Comparison of ENCODE assay signal across 18 cellular contexts in genomic region chrX:47578692-47579091, GRCh38.
"Had no signal": no experiment of that assay in that cellular context is flagged by ENCODE, and none has a peak within 500 bp of the region (broad histone marks: within the 10 kb centered on the region; RNA-seq: fewer than 3 reads in every experiment).

No MANE protein-coding gene starts in this region.

- ATAC-seq: naive thymus-derived CD8-positive, alpha-beta T cell; psoas muscle had no signal

- H3K4me1 Mint-ChIP-seq: brain had no signal

- H3K9me3 ChIP-seq: psoas muscle, sigmoid colon had no signal

- H3K4me3 ChIP-seq: lung, psoas muscle, sigmoid colon had no signal

- H3K27ac Mint-ChIP-seq: type B pancreatic cell had no signal

- H3K4me3 Mint-ChIP-seq: activated CD4-positive, alpha-beta T cell treated with anti-CD3 and anti-CD28 coated beads, Interleukin-2, amount 10 ng/mL, durations not matched to agents 7 days and 5 days; activated naive CD4-positive, alpha-beta T cell treated with anti-CD3 and anti-CD28 coated beads, Interleukin-2, amount 50 U/mL, for 24 hours; brain; central memory CD8-positive, alpha-beta T cell; naive thymus-derived CD8-positive, alpha-beta T cell; type B pancreatic cell had no signal

- H3K27me3 Mint-ChIP-seq: activated CD4-positive, alpha-beta T cell treated with anti-CD3 and anti-CD28 coated beads, Interleukin-2, amount 10 ng/mL, durations not matched to agents 7 days and 5 days; activated naive CD4-positive, alpha-beta T cell treated with anti-CD3 and anti-CD28 coated beads, Interleukin-2, amount 50 U/mL, for 24 hours; central memory CD8-positive, alpha-beta T cell; T-helper 17 cell had no signal

- H3K9me3 Mint-ChIP-seq: activated CD4-positive, alpha-beta T cell treated with anti-CD3 and anti-CD28 coated beads, Interleukin-2, amount 10 ng/mL, durations not matched to agents 7 days and 5 days; activated naive CD4-positive, alpha-beta T cell treated with anti-CD3 and anti-CD28 coated beads, Interleukin-2, amount 50 U/mL, for 24 hours; activated T-helper 2 cell treated with anti-CD3 and anti-CD28 coated beads, Interferon-gamma antibody, Interleukin-2, Interleukin-4, amounts not matched to agents 10 μg/mL and 5 μg/mL and 100 μg/mL, durations not matched to agents 14 hours and 24 hours and 36 hours; central memory CD8-positive, alpha-beta T cell; type B pancreatic cell had no signal

- H3K36me3 ChIP-seq: sigmoid colon had no signal

- DNase-seq: activated CD4-positive, alpha-beta T cell treated with anti-CD3 and anti-CD28 coated beads, Interleukin-2, amount 10 ng/mL, durations not matched to agents 7 days and 5 days; activated CD4-positive, CD25-positive, alpha-beta regulatory T cell; activated CD8-positive, alpha-beta memory T cell treated with anti-CD3 and anti-CD28 coated beads for 24 hours; cortex of kidney; effector memory CD4-positive, alpha-beta T cell; naive thymus-derived CD8-positive, alpha-beta T cell; nucleus accumbens; psoas muscle; sigmoid colon; stimulated activated CD4-positive, alpha-beta T cell treated with anti-CD3 and anti-CD28 coated beads, Interleukin-2, amount 100 ng/mL, for 24 hours; stimulated activated naive CD4-positive, alpha-beta T cell; T-helper 17 cell had no signal

- H3K27ac ChIP-seq: psoas muscle had no signal

- H3K4me1 ChIP-seq: psoas muscle had no signal

- H3K36me3 Mint-ChIP-seq: activated naive CD4-positive, alpha-beta T cell treated with anti-CD3 and anti-CD28 coated beads, Interleukin-2, amount 50 U/mL, for 24 hours; brain had no signal
